8 cellular contexts compared by ENCODE assay signal in genomic region chr19:30224689-30225606, GRCh38.
DNase-seq lines count a peak whose midpoint lies in the region; ATAC-seq, FAIRE-seq and TF ChIP-seq lines count a peak whose summit lies in the region.

No MANE protein-coding gene starts in this region.

- TF ChIP-seq RAD21 in H1 (IDR thresholded peaks at IDR 0.05 in 1 of 2, conservative IDR thresholded peaks at IDR 0.05 in 1 of 2; ENCODE audit: low read depth in 2 of 2, low read length in 2 of 2) = no peak

- H2AFZ ChIP-seq in H1 (ENCODE audit: low read length) = no peak overlapping the region

- peaks cover 23% of the 10 kb centered on the region for H3K23me2 ChIP-seq in H1 (ENCODE audit: low read depth, low read length)

- H3K4me3 ChIP-seq in H1 (ENCODE audit: extremely low read depth in 1 of 4, insufficient read depth in 2 of 4, low read depth in 3 of 4, low read length in 4 of 4) = peak overlapping the region; percentile 8 to 77 (median 17); a peak in 3 of 8 replicates
- H3K4me3 ChIP-seq in prostate gland = peak overlapping the region; percentile 45 to 52

- H3K4me2 ChIP-seq in H1 (ENCODE audit: insufficient read depth in 1 of 2, low read depth in 2 of 2, low read length in 2 of 2) = peak overlapping the region; percentile 80 to 92

- no peak overlapping the region for H3K27ac ChIP-seq in H1 (ENCODE audit: low read depth, low read length)
- H3K27ac ChIP-seq in prostate gland = no peak overlapping the region

- CTCF ChIA-PET in H1 (lab: Charles Lee; ENCODE audit: partially characterized antibody) = interaction anchor here (0.6 to 1.2 kb wide), 3 partner anchors 177 to 387 kb away, joined by 3 to 4 read pairs (median 3); no protein-coding TSS in a partner anchor

- no peak overlapping the region for H4K8ac ChIP-seq in H1 (ENCODE audit: extremely low read depth, insufficient read depth, low read length)

- intact Hi-C loops in prostate gland (cut with DNase I) = loop anchor here (10.0 kb wide), 1 partner anchor 180 kb away; no protein-coding TSS in a partner anchor

- H3K79me1 ChIP-seq in H1 (ENCODE audit: low read depth, low read length) = no peaks in the 10 kb centered on the region

- peaks cover 28 to 74% (median 73%) of the 10 kb centered on the region in 4 experiments for H3K27me3 ChIP-seq in H1 (replicated peaks in 1 of 4; ENCODE audit: control insufficient read depth in 3 of 4, extremely low read depth in 1 of 4, insufficient read depth in 3 of 4, low read length in 3 of 4)
- H3K27me3 ChIP-seq in prostate gland (replicated peaks; ENCODE audit: insufficient read depth) = peaks cover 13% of the 10 kb centered on the region

- H3K36me3 ChIP-seq in H1 (ENCODE audit: control insufficient read depth in 2 of 4, insufficient read depth in 4 of 4, low read length in 3 of 4) (no peaks in the 10 kb centered on the region), prostate gland (no peaks in the 10 kb centered on the region)

- H2AK5ac ChIP-seq in H1 (ENCODE audit: low read depth, low read length) = no peak overlapping the region

- no peak overlapping the region for H2BK20ac ChIP-seq in H1 (ENCODE audit: low read length)

- H3K14ac ChIP-seq in H1 (ENCODE audit: insufficient read length) = no peak overlapping the region

- peaks cover 0 to 2% of the 10 kb centered on the region in 2 experiments for H4K20me1 ChIP-seq in H1 (replicated peaks in 1 of 2; ENCODE audit: control insufficient read depth in 1 of 2, insufficient read depth in 2 of 2, low read length in 2 of 2)

- TF ChIP-seq CTCF in H1 (IDR thresholded peaks at IDR 0.05; ENCODE audit: control extremely low read depth in 1 of 3, insufficient read depth in 1 of 3, low read depth in 1 of 3, low read length in 3 of 3) (no peak), prostate gland (IDR thresholded peaks at IDR 0.05) (no peak)

- TF ChIP-seq POLR2A in H1 (IDR thresholded peaks at IDR 0.05; ENCODE audit: control extremely low read depth in 1 of 2, low read depth in 2 of 2, low read length in 2 of 2) (no peak), prostate gland (IDR thresholded peaks at IDR 0.05) (no peak)

- no peak overlapping the region for H4K91ac ChIP-seq in H1 (replicated peaks; ENCODE audit: insufficient read length, low read length)

- H3K9ac ChIP-seq in H1 (replicated peaks in 1 of 4; ENCODE audit: extremely low read depth in 1 of 4, low read depth in 3 of 4, low read length in 3 of 4) = no peak overlapping the region

- no peak overlapping the region for H2BK120ac ChIP-seq in H1 (replicated peaks; ENCODE audit: low read depth, low read length)

- POLR2A ChIA-PET in H1 (lab: Charles Lee; ENCODE audit: partially characterized antibody) = no interaction called here

- no peak overlapping the region for H3K56ac ChIP-seq in H1 (replicated peaks; ENCODE audit: insufficient read length, low read depth, low read length)

- no peak overlapping the region for H2BK12ac ChIP-seq in H1 (ENCODE audit: low read depth, low read length)

- WGBS in H1 (ENCODE audit: extremely low coverage in 1 of 2, insufficient coverage in 1 of 2, insufficient read length in 1 of 2, insufficient replicate concordance in 2 of 2, low coverage in 1 of 2, low lambda C conversion rate in 2 of 2, missing lambda C conversion rate in 1 of 2), 2 experiments = 4% methylated on average over 39 of the region's 43 CpGs; no CpG with 5 or more reads in 1 of the 2 experiments
- 5% methylated on average over 43 of the region's 43 CpGs for WGBS in prostate gland

- no peak overlapping the region for H2BK15ac ChIP-seq in H1 (ENCODE audit: low read length)

- peaks cover 0 to 21% (median 10%) of the 10 kb centered on the region in 4 experiments for H3K4me1 ChIP-seq in H1 (replicated peaks in 1 of 4; ENCODE audit: control insufficient read depth in 3 of 4, insufficient read depth in 4 of 4, low read length in 3 of 4)
- H3K4me1 ChIP-seq in prostate gland (replicated peaks) = peaks cover 11% of the 10 kb centered on the region

- no peak for ATAC-seq in HG02884 (IDR thresholded peaks at IDR 0.05; ENCODE audit: unreplicated experiment)
- no peak for ATAC-seq in GM21367 (IDR thresholded peaks at IDR 0.05; ENCODE audit: unreplicated experiment)
- ATAC-seq in HG03095 (IDR thresholded peaks at IDR 0.05; ENCODE audit: unreplicated experiment) = no peak

- H3K18ac ChIP-seq in H1 (ENCODE audit: extremely low read depth, low read length) = no peak overlapping the region

- no peak overlapping the region for H3K23ac ChIP-seq in H1 (ENCODE audit: insufficient read length)

- TF ChIP-seq EP300 in H1 (IDR thresholded peaks at IDR 0.05; ENCODE audit: borderline replicate concordance in 1 of 2, low read depth in 2 of 2, low read length in 2 of 2) = no peak

- H3K9me3 ChIP-seq in H1 (ENCODE audit: insufficient read depth in 2 of 2, low read depth in 1 of 2, low read length in 1 of 2) = no peaks in the 10 kb centered on the region
- H3K9me3 ChIP-seq in prostate gland = no peaks in the 10 kb centered on the region

- no peak for FAIRE-seq in H1 (lab: Jason Lieb, UNC)

- H3K4ac ChIP-seq in H1 (replicated peaks; ENCODE audit: insufficient read length, low read depth, low read length) = no peak overlapping the region

- no peak overlapping the region for H2BK5ac ChIP-seq in H1 (ENCODE audit: low read depth, low read length)

- no peaks in the 10 kb centered on the region for H3K79me2 ChIP-seq in H1 (ENCODE audit: control insufficient read depth in 1 of 2, insufficient read depth in 2 of 2, low read length in 2 of 2)

- H4K5ac ChIP-seq in H1 (ENCODE audit: insufficient read length, low read depth, low read length) = no peak overlapping the region

- DNase-seq in DMS114 treated with DMSO at 0.1 percent for 48 hours (lab: John Stamatoyannopoulos, UW; ENCODE audit: unreplicated experiment) = peak; percentile 46
- peak; percentile 77 for DNase-seq in NCI-H526 treated with DMSO at 0.1 percent for 48 hours (lab: John Stamatoyannopoulos, UW)
- no peak for DNase-seq in H1 (ENCODE audit: low read depth in 1 of 2, low spot score in 2 of 2)
- DNase-seq in prostate gland (ENCODE audit: low spot score) = no peak
- DNase-seq in T1000 (lab: John Stamatoyannopoulos, UW) = no peak

TF ChIP-seq in H1, 55 proteins besides CTCF, POLR2A, EP300 and RAD21:
- TF ChIP-seq CBX8 (IDR thresholded peaks at IDR 0.05; ENCODE audit: borderline replicate concordance, low read depth, low read length) = peak; percentile 37; the same call in 1 of the 2 replicates
- TF ChIP-seq EZH2 (IDR thresholded peaks at IDR 0.05; ENCODE audit: low read depth, low read length, severe bottlenecking) = peak; percentile 83
- no peak for TF ChIP-seq TBP (IDR thresholded peaks at IDR 0.05; ENCODE audit: low read depth, low read length)
- peak; percentile 72 for TF ChIP-seq SUZ12 (IDR thresholded peaks at IDR 0.05; ENCODE audit: low read length)
- 0 out of 4 replicates have a peak, but pooled peaks of 1 of the 2 experiments have one; percentile 24 for TF ChIP-seq SIN3A (conservative IDR thresholded peaks at IDR 0.05 in 1 of 2, IDR thresholded peaks at IDR 0.05 in 1 of 2; ENCODE audit: low read depth in 1 of 2, low read length in 2 of 2)
- TF ChIP-seq RNF2 (IDR thresholded peaks at IDR 0.05; ENCODE audit: borderline replicate concordance, low read depth, low read length, missing control alignments, poor library complexity, severe bottlenecking) = peak; percentile 86

Comparison
In these comparisons a context has a peak if more than half of its experiments do, and no peak if none do; other contexts are left out.
1. DNase-seq: peak in DMS114 treated with DMSO at 0.1 percent for 48 hours (single experiment) and NCI-H526 treated with DMSO at 0.1 percent for 48 hours (single experiment); none in H1 (0 of 2), prostate gland (single experiment) and T1000 (single experiment).